1 cellular context compared by ENCODE assay signal in the genomic region with DNA sequence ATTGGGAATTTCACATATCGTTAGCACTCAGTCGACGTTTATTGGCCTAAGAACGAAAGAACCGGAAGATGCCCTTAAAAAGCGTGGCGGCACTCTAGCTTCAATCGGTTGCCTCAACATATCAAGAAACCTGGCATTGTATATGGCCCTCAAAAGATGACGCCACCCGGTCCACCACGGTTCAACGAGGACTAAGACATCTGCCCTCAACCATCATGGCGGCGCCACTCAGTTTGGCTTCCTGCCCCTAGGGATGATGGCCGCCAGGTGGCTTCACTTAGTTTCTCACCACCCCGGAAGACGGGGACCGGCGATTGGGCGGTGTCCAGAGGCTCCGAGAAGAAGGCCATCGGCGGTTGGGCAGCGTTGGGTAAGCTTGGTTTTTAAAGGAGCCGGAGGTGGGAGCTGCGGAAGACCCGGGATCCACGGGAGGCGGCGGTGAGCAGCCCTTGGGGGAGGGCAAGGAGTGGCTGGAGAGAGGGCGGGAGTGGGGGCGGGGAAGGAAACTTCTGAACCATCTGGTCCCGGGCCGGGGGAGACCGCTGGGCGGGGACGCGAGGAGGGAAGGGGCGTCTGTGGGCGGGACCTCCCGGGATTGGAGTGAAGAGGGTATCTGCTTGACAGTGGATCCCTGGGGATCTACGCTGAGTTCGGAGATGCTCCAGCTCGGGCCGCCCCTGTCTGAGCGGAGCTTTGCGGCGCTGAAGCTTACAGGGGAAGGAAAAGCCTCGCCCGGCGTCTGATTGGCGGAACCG.
TF ChIP-seq lines count a peak whose summit lies in the region.

TSS of gene PRR14 (plus strand) at position 592 of the 755 bp plus-strand sequence. CDS start 686 bp downstream, outside the sequence.

TF ChIP-seq in HepG2, 621 proteins besides CTCF, POLR2A, EP300 and RAD21 (continued from another document):
- TF ChIP-seq ZNF564 (CRISPR knock-in tag; IDR thresholded peaks at IDR 0.05): no peak
- peak; percentile 85 for TF ChIP-seq PAX8 (CRISPR knock-in tag; IDR thresholded peaks at IDR 0.05; ENCODE audit: borderline replicate concordance)
- TF ChIP-seq PCBP2 (optimal IDR thresholded peaks at IDR 0.05; ENCODE audit: low read depth, low read length, poor library complexity, severe bottlenecking): peak; percentile 14
- peak; percentile 30; the same call in 1 of the 2 replicates for TF ChIP-seq SOX13 (IDR thresholded peaks at IDR 0.05)
- no peak for TF ChIP-seq SOX13 (CRISPR knock-in tag; conservative IDR thresholded peaks at IDR 0.05 in 1 of 2, IDR thresholded peaks at IDR 0.05 in 1 of 2)
- TF ChIP-seq, protein P1, sequence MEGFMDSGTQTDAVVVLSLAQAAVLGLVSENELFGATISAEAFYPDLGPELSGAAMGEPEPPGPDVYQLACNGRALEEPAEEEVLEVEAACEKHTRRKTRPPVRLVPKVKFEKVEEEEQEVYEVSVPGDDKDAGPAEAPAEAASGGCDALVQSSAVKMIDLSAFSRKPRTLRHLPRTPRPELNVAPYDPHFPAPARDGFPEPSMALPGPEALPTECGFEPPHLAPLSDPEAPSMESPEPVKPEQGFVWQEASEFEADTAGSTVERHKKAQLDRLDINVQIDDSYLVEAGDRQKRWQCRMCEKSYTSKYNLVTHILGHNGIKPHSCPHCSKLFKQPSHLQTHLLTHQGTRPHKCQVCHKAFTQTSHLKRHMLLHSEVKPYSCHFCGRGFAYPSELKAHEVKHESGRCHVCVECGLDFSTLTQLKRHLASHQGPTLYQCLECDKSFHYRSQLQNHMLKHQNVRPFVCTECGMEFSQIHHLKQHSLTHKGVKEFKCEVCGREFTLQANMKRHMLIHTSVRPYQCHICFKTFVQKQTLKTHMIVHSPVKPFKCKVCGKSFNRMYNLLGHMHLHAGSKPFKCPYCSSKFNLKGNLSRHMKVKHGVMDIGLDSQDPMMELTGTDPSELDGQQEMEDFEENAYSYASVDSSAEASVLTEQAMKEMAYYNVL (CRISPR knock-in tag; IDR thresholded peaks at IDR 0.05; ENCODE audit: borderline replicate concordance): 0 out of 2 replicates have a peak, but pooled peaks have one; percentile 43
- TF ChIP-seq ZNF354B (CRISPR knock-in tag; IDR thresholded peaks at IDR 0.05): no peak
- no peak; the same call in 1 of the 2 replicates for TF ChIP-seq NKX3-1 (CRISPR knock-in tag; IDR thresholded peaks at IDR 0.05)
- TF ChIP-seq, protein P2, sequence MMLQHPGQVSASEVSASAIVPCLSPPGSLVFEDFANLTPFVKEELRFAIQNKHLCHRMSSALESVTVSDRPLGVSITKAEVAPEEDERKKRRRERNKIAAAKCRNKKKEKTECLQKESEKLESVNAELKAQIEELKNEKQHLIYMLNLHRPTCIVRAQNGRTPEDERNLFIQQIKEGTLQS (CRISPR knock-in tag; IDR thresholded peaks at IDR 0.05): 0 out of 2 replicates have a peak, but pooled peaks have one; percentile 13
